8 cellular contexts compared by ENCODE assay signal in genomic region chr2:111491618-111492017, GRCh38.
DNase-seq lines count a peak whose midpoint lies in the region; ATAC-seq and TF ChIP-seq lines count a peak whose summit lies in the region.
"Not testable (repeated sequence)": the region's sequence is repeated elsewhere in the genome, so short reads cannot be mapped to it uniquely, and the experiment has no call there.

No MANE protein-coding gene starts in this region.

- H3K36me3 Mint-ChIP-seq in activated CD4-positive, alpha-beta memory T cell treated with anti-CD3 and anti-CD28 coated beads for 36 hours = peaks cover 11% of the 10 kb centered on the region
- not testable (repeated sequence) for H3K36me3 Mint-ChIP-seq in activated T-helper 2 cell treated with anti-CD3 and anti-CD28 coated beads, Interferon-gamma antibody, Interleukin-2, Interleukin-4, amounts not matched to agents 10 μg/mL and 5 μg/mL and 100 μg/mL, durations not matched to agents 14 hours and 24 hours and 36 hours (ENCODE audit: low read depth); central memory CD8-positive, alpha-beta T cell (ENCODE audit: insufficient read depth); immature natural killer cell; osteocyte (ENCODE audit: unreplicated experiment)

- not testable (repeated sequence) for H3K4me1 ChIP-seq in HEK293 (ENCODE audit: control insufficient read depth, insufficient read depth, low read length)

- ATAC-seq in central memory CD8-positive, alpha-beta T cell (replicated peaks; ENCODE audit: extremely low read depth, poor library complexity, severe bottlenecking) = not testable (repeated sequence)

- H3K27ac Mint-ChIP-seq in activated CD4-positive, alpha-beta memory T cell treated with anti-CD3 and anti-CD28 coated beads for 36 hours = peak overlapping the region; percentile 88
- H3K27ac Mint-ChIP-seq in activated T-helper 2 cell treated with anti-CD3 and anti-CD28 coated beads, Interferon-gamma antibody, Interleukin-2, Interleukin-4, amounts not matched to agents 10 μg/mL and 5 μg/mL and 100 μg/mL, durations not matched to agents 14 hours and 24 hours and 36 hours = peak overlapping the region; percentile 70
- peak overlapping the region; percentile 49 for H3K27ac Mint-ChIP-seq in central memory CD8-positive, alpha-beta T cell (ENCODE audit: low read depth)
- H3K27ac Mint-ChIP-seq in immature natural killer cell (peak overlapping the region in 5 of 6 donors; percentile 46 to 89 (median 71)), osteocyte (ENCODE audit: unreplicated experiment) (peak overlapping the region; percentile 71)

- TF ChIP-seq CTCF in AG04450 (IDR thresholded peaks at IDR 0.05; ENCODE audit: low read depth, low read length); HEK293 (tag by site-specific recombination; IDR thresholded peaks at IDR 0.05); osteocyte (IDR thresholded peaks at IDR 0.05): not testable (repeated sequence)

- POLR2A ChIA-PET in AG04450 (lab: Yijun Ruan, JAX); HEK293 (lab: Yijun Ruan, JAX); activated CD4-positive, alpha-beta memory T cell treated with anti-CD3 and anti-CD28 coated beads for 36 hours (lab: Charles Lee): not testable (repeated sequence)

- DNase-seq in AG04450 (ENCODE audit: low read depth, low spot score); activated CD4-positive, alpha-beta memory T cell treated with anti-CD3 and anti-CD28 coated beads for 36 hours; activated T-helper 2 cell treated with anti-CD3 and anti-CD28 coated beads, Interferon-gamma antibody, Interleukin-2, Interleukin-4, amounts not matched to agents 10 μg/mL and 5 μg/mL and 100 μg/mL, durations not matched to agents 14 hours and 24 hours and 36 hours (ENCODE audit: low spot score); central memory CD8-positive, alpha-beta T cell (ENCODE audit: low spot score in 2 of 2); immature natural killer cell; osteocyte (ENCODE audit: extremely low spot score, unreplicated experiment): not testable (repeated sequence)
- peak; percentile 26 for DNase-seq in RPMI7951 (ENCODE audit: low read depth)

- intact Hi-C loops in activated CD4-positive, alpha-beta memory T cell treated with anti-CD3 and anti-CD28 coated beads for 36 hours (cut with micrococcal nuclease) = not testable (repeated sequence)
- intact Hi-C loops in activated T-helper 2 cell treated with anti-CD3 and anti-CD28 coated beads, Interferon-gamma antibody, Interleukin-2, Interleukin-4, amounts not matched to agents 10 μg/mL and 5 μg/mL and 100 μg/mL, durations not matched to agents 14 hours and 24 hours and 36 hours (cut with micrococcal nuclease) = loop anchor here (5.0 kb wide), 1 partner anchor 136 kb away; no protein-coding TSS in a partner anchor

- H3K9me3 Mint-ChIP-seq in activated CD4-positive, alpha-beta memory T cell treated with anti-CD3 and anti-CD28 coated beads for 36 hours; activated T-helper 2 cell treated with anti-CD3 and anti-CD28 coated beads, Interferon-gamma antibody, Interleukin-2, Interleukin-4, amounts not matched to agents 10 μg/mL and 5 μg/mL and 100 μg/mL, durations not matched to agents 14 hours and 24 hours and 36 hours; central memory CD8-positive, alpha-beta T cell; immature natural killer cell; osteocyte (ENCODE audit: unreplicated experiment): not testable (repeated sequence)

- H3K27me3 Mint-ChIP-seq in activated CD4-positive, alpha-beta memory T cell treated with anti-CD3 and anti-CD28 coated beads for 36 hours; activated T-helper 2 cell treated with anti-CD3 and anti-CD28 coated beads, Interferon-gamma antibody, Interleukin-2, Interleukin-4, amounts not matched to agents 10 μg/mL and 5 μg/mL and 100 μg/mL, durations not matched to agents 14 hours and 24 hours and 36 hours (ENCODE audit: low read depth); central memory CD8-positive, alpha-beta T cell; immature natural killer cell (ENCODE audit: low read depth in 3 of 3); osteocyte (ENCODE audit: unreplicated experiment): not testable (repeated sequence)

- not testable (repeated sequence) for H3K36me3 ChIP-seq in HEK293 (ENCODE audit: control insufficient read depth in 2 of 2, insufficient read depth in 1 of 2, low read length in 2 of 2)

- H3K4me3 Mint-ChIP-seq in activated CD4-positive, alpha-beta memory T cell treated with anti-CD3 and anti-CD28 coated beads for 36 hours = peak overlapping the region; percentile 84
- H3K4me3 Mint-ChIP-seq in activated T-helper 2 cell treated with anti-CD3 and anti-CD28 coated beads, Interferon-gamma antibody, Interleukin-2, Interleukin-4, amounts not matched to agents 10 μg/mL and 5 μg/mL and 100 μg/mL, durations not matched to agents 14 hours and 24 hours and 36 hours (ENCODE audit: low read depth) = peak overlapping the region; percentile 70
- peak overlapping the region; percentile 63 for H3K4me3 Mint-ChIP-seq in central memory CD8-positive, alpha-beta T cell
- H3K4me3 Mint-ChIP-seq in immature natural killer cell = peak overlapping the region in 1 of 5 donors; percentile 82
- H3K4me3 Mint-ChIP-seq in osteocyte (ENCODE audit: unreplicated experiment) = peak overlapping the region; percentile 58

- H3K4me3 ChIP-seq in AG04450 (ENCODE audit: low read depth, low read length) = peak overlapping the region; percentile 27
- H3K4me3 ChIP-seq in HEK293 (ENCODE audit: low read depth, low read length) = not testable (repeated sequence)

- H3K27me3 ChIP-seq in AG04450 (ENCODE audit: control insufficient read depth, insufficient read depth, low read length) = not testable (repeated sequence)

- peak overlapping the region; percentile 39 for H3K27ac ChIP-seq in AG04450 (ENCODE audit: low read depth, low read length)
- not testable (repeated sequence) for H3K27ac ChIP-seq in HEK293 (ENCODE audit: extremely low read depth, low read depth, low read length)

- peaks cover 18% of the 10 kb centered on the region for H3K4me1 Mint-ChIP-seq in activated CD4-positive, alpha-beta memory T cell treated with anti-CD3 and anti-CD28 coated beads for 36 hours (ENCODE audit: low read depth)
- peaks cover 17% of the 10 kb centered on the region for H3K4me1 Mint-ChIP-seq in activated T-helper 2 cell treated with anti-CD3 and anti-CD28 coated beads, Interferon-gamma antibody, Interleukin-2, Interleukin-4, amounts not matched to agents 10 μg/mL and 5 μg/mL and 100 μg/mL, durations not matched to agents 14 hours and 24 hours and 36 hours (ENCODE audit: low read depth)
- H3K4me1 Mint-ChIP-seq in central memory CD8-positive, alpha-beta T cell = not testable (repeated sequence)
- peaks cover 25% of the 10 kb centered on the region in 2 donors for H3K4me1 Mint-ChIP-seq in immature natural killer cell
- H3K4me1 Mint-ChIP-seq in osteocyte (ENCODE audit: unreplicated experiment) = peaks cover 21% of the 10 kb centered on the region

- not testable (repeated sequence) for H3K9me3 ChIP-seq in AG04450 (ENCODE audit: control insufficient read depth, insufficient read depth, low read length); HEK293 (ENCODE audit: control insufficient read depth, insufficient read depth, low read depth, low read length)

- CTCF ChIA-PET in AG04450 (lab: Charles Lee); HEK293 (lab: Yijun Ruan, JAX); activated CD4-positive, alpha-beta memory T cell treated with anti-CD3 and anti-CD28 coated beads for 36 hours (lab: Charles Lee): not testable (repeated sequence)

TF ChIP-seq in HEK293, 187 proteins besides CTCF, POLR2A, EP300 and RAD21:
- TF ChIP-seq, protein P1, sequence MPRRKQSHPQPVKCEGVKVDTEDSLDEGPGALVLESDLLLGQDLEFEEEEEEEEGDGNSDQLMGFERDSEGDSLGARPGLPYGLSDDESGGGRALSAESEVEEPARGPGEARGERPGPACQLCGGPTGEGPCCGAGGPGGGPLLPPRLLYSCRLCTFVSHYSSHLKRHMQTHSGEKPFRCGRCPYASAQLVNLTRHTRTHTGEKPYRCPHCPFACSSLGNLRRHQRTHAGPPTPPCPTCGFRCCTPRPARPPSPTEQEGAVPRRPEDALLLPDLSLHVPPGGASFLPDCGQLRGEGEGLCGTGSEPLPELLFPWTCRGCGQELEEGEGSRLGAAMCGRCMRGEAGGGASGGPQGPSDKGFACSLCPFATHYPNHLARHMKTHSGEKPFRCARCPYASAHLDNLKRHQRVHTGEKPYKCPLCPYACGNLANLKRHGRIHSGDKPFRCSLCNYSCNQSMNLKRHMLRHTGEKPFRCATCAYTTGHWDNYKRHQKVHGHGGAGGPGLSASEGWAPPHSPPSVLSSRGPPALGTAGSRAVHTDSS (tag by site-specific recombination; IDR thresholded peaks at IDR 0.05) = peak; percentile 63
